In the genomic region with DNA sequence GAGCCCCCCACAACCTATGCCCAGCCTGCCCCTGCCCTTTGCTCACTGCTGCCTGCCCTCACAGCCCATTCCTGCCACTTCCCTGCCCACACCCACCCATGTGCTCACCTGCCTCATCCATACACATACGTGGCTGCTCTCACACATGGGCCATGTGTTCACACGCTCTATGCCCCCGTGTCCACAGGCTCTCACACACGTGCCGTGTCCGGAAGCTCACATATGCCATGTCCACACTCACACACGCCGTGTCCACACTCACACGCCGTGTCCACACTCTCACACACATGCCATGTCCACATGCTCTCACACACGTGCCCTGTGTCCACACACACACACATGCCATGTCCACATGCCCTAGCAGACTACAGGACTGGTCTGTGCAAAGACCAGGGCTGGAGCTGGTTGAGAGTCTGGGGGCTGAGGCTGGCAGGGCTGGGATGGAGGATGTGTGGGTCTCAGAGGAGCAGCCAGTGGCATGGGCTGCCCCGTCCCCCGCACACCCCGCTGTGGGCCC, we compare ENCODE assay signal across 1 cellular context.
TF ChIP-seq lines count a peak whose summit lies in the region.

No MANE protein-coding gene starts in this region.

TF ChIP-seq in GM23338, 12 proteins besides CTCF, POLR2A, EP300 and RAD21 (continued from another document):
- TF ChIP-seq ZNF462 (CRISPR knock-in tag; IDR thresholded peaks at IDR 0.05) (no peak), ZNF114 (CRISPR knock-in tag; IDR thresholded peaks at IDR 0.05) (no peak), NANOG (IDR thresholded peaks at IDR 0.05; ENCODE audit: borderline replicate concordance) (no peak), EZH2 (IDR thresholded peaks at IDR 0.05; ENCODE audit: low read depth, unreplicated experiment) (no peak)
- TF ChIP-seq, protein P1, sequence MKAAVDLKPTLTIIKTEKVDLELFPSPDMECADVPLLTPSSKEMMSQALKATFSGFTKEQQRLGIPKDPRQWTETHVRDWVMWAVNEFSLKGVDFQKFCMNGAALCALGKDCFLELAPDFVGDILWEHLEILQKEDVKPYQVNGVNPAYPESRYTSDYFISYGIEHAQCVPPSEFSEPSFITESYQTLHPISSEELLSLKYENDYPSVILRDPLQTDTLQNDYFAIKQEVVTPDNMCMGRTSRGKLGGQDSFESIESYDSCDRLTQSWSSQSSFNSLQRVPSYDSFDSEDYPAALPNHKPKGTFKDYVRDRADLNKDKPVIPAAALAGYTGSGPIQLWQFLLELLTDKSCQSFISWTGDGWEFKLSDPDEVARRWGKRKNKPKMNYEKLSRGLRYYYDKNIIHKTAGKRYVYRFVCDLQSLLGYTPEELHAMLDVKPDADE (IDR thresholded peaks at IDR 0.05), result no peak
